In the genomic region with DNA sequence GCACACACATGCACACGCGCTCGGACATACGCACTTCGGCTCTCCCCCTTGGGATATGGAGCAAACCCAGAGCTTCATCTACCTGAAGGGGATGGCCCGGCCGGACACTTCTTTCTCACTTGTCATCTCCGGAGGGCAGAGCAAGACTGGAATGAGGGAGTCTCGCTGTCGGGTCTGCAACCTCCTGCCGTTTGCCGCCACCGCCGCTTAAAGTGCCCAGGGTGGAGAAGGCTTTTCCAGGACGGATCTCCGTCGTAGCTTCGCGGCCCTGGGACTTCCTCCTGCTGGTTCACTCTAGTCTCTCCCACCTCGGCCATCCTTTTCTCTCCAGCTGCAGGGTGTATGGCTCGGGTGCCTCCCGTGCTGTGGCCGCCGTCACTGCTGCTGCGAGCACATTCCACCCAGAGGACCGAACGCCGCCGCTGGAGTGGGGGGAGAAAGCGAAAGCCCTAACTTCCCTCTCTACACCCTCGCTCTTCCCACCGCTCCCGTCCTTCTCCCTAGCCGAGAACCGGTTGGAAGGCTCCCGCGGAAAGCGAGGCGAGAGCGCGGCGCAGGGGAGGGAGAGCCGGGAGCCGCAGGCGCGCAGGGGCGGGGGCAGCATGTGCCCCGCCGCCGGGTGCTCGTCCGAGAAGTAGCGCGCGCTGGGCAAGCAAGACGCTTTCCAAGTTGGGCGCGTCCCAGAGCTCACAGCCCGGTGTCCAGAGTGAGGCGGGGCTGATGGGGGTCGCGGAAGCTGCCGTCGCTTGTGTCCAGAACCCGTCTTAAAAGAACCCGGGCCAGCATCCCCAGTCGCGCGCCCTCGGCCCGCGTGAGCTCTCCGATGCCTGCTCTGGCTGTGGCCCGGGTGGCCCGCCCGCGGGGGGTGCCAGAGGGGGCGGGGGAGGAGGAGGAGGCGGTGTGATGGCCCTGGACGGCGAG, we compare ENCODE assay signal across 7 cellular contexts. TPM values are rescaled to one million over a fixed set of nuclear protein-coding genes. Genes with fewer than 3 reads are reported as not detected.
DNase-seq lines count a peak whose midpoint lies in the region; ATAC-seq and TF ChIP-seq lines count a peak whose summit lies in the region.

A gene with protein sequence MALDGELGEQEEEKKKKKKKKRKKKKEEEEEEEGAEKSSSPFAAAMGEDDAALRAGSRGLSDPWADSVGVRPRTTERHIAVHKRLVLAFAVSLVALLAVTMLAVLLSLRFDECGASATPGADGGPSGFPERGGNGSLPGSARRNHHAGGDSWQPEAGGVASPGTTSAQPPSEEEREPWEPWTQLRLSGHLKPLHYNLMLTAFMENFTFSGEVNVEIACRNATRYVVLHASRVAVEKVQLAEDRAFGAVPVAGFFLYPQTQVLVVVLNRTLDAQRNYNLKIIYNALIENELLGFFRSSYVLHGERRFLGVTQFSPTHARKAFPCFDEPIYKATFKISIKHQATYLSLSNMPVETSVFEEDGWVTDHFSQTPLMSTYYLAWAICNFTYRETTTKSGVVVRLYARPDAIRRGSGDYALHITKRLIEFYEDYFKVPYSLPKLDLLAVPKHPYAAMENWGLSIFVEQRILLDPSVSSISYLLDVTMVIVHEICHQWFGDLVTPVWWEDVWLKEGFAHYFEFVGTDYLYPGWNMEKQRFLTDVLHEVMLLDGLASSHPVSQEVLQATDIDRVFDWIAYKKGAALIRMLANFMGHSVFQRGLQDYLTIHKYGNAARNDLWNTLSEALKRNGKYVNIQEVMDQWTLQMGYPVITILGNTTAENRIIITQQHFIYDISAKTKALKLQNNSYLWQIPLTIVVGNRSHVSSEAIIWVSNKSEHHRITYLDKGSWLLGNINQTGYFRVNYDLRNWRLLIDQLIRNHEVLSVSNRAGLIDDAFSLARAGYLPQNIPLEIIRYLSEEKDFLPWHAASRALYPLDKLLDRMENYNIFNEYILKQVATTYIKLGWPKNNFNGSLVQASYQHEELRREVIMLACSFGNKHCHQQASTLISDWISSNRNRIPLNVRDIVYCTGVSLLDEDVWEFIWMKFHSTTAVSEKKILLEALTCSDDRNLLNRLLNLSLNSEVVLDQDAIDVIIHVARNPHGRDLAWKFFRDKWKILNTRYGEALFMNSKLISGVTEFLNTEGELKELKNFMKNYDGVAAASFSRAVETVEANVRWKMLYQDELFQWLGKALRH (plus strand): TSS at position 630 of the 921 bp plus-strand sequence. CDS start 274 bp downstream, at position 904.

- H3K4me1 ChIP-seq in liver (ENCODE audit: control insufficient read depth in 4 of 4, insufficient read depth in 4 of 4, low read length in 3 of 4) (peaks cover 12 to 33% (median 24%) of the 10 kb centered on the region in 4 donors), subcutaneous abdominal adipose tissue (ENCODE audit: control insufficient read depth in 5 of 5, insufficient read depth in 5 of 5, low read length in 5 of 5) (peaks cover 0 to 51% (median 38%) of the 10 kb centered on the region in 5 donors)

- no peak within 1 kb of the TSS for H3K27ac Mint-ChIP-seq in dendritic cell treated with granulocyte-macrophage colony-stimulating factor and Interleukin-4, amounts not matched to agents 40 ng/mL and 50 ng/mL, for 4 days

- peak; percentile 11 for DNase-seq in GM10248 (ENCODE audit: extremely low spot score)
- peak; percentile 53 for DNase-seq in NCI-H345 (lab: John Stamatoyannopoulos, UW)
- DNase-seq in GM19238 (ENCODE audit: insufficient read length, low spot score): no peak

- no peaks in the 10 kb centered on the region for H3K9me3 Mint-ChIP-seq in dendritic cell treated with granulocyte-macrophage colony-stimulating factor and Interleukin-4, amounts not matched to agents 40 ng/mL and 50 ng/mL, for 4 days

- POLR2A ChIA-PET in GM10248 (lab: Yijun Ruan, JAX): no interaction called here

- H3K4me3 Mint-ChIP-seq in dendritic cell treated with granulocyte-macrophage colony-stimulating factor and Interleukin-4, amounts not matched to agents 40 ng/mL and 50 ng/mL, for 4 days: peak within 1 kb of the TSS; percentile 77

- H3K27ac ChIP-seq in liver (ENCODE audit: low read depth in 1 of 2, low read length in 2 of 2) (peak within 1 kb of the TSS; percentile 42 to 43), subcutaneous abdominal adipose tissue (ENCODE audit: low read depth, low read length) (peak within 1 kb of the TSS; percentile 93)

- TF ChIP-seq CTCF in GM10248 (IDR thresholded peaks at IDR 0.05; ENCODE audit: control extremely low read depth, extremely low read depth, low read depth, missing control alignments): no peak
- TF ChIP-seq CTCF in liver (IDR thresholded peaks at IDR 0.05; ENCODE audit: low read depth, low read length, missing input control): no peak

- WGBS in liver: 2% methylated on average over 81 of the region's 81 CpGs

- no peaks in the 10 kb centered on the region for H3K36me3 Mint-ChIP-seq in dendritic cell treated with granulocyte-macrophage colony-stimulating factor and Interleukin-4, amounts not matched to agents 40 ng/mL and 50 ng/mL, for 4 days (ENCODE audit: low read depth)

- ATAC-seq in GM18868 (IDR thresholded peaks at IDR 0.05; ENCODE audit: unreplicated experiment): no peak

- H3K27me3 ChIP-seq in liver (ENCODE audit: control insufficient read depth in 4 of 4, insufficient read depth in 4 of 4, low read length in 3 of 4): peaks cover 0 to 7% (median under 1%) of the 10 kb centered on the region in 4 donors
- peaks cover 0 to 24% (median 7%) of the 10 kb centered on the region in 5 donors for H3K27me3 ChIP-seq in subcutaneous abdominal adipose tissue (ENCODE audit: control insufficient read depth in 5 of 5, insufficient read depth in 4 of 5, low read length in 5 of 5)

- intact Hi-C loops in dendritic cell treated with granulocyte-macrophage colony-stimulating factor and Interleukin-4, amounts not matched to agents 40 ng/mL and 50 ng/mL, for 4 days (cut with micrococcal nuclease): no loop called here

- peak within 1 kb of the TSS; percentile 42 to 75 (median 53) for H3K4me3 ChIP-seq in liver (ENCODE audit: low read depth in 1 of 3, low read length in 3 of 3)
- peak within 1 kb of the TSS; percentile 71 to 99 (median 86) for H3K4me3 ChIP-seq in subcutaneous abdominal adipose tissue (ENCODE audit: low read depth in 1 of 5, low read length in 5 of 5)

- H3K36me3 ChIP-seq in liver (ENCODE audit: control insufficient read depth in 4 of 4, insufficient read depth in 3 of 4, low read depth in 1 of 4, low read length in 3 of 4) (no peaks in the 10 kb centered on the region), subcutaneous abdominal adipose tissue (ENCODE audit: control insufficient read depth in 5 of 5, insufficient read depth in 5 of 5, low read length in 5 of 5) (peaks cover 0 to 6% (median 0%) of the 10 kb centered on the region in 5 donors)

- peak within 1 kb of the TSS in 1 of 2 donors; percentile 12 for H3K9ac ChIP-seq in liver (ENCODE audit: low read depth in 1 of 2, low read length in 2 of 2)
- peak within 1 kb of the TSS; percentile 56 to 93 (median 81) for H3K9ac ChIP-seq in subcutaneous abdominal adipose tissue (ENCODE audit: low read length in 5 of 5)

- CTCF ChIA-PET in GM10248 (lab: Yijun Ruan, JAX): no interaction called here

- H3K9me3 ChIP-seq in liver (ENCODE audit: control insufficient read depth in 4 of 4, low read length in 3 of 4) (no peaks in the 10 kb centered on the region), subcutaneous abdominal adipose tissue (ENCODE audit: control insufficient read depth in 5 of 5, low read length in 5 of 5) (no peaks in the 10 kb centered on the region)

- no peak for TF ChIP-seq RAD21 in liver (IDR thresholded peaks at IDR 0.05)

- peaks cover 59% of the 10 kb centered on the region for H3K27me3 Mint-ChIP-seq in dendritic cell treated with granulocyte-macrophage colony-stimulating factor and Interleukin-4, amounts not matched to agents 40 ng/mL and 50 ng/mL, for 4 days

- peaks cover 35% of the 10 kb centered on the region for H3K4me1 Mint-ChIP-seq in dendritic cell treated with granulocyte-macrophage colony-stimulating factor and Interleukin-4, amounts not matched to agents 40 ng/mL and 50 ng/mL, for 4 days (ENCODE audit: low read depth)

TF ChIP-seq in liver, 16 proteins besides CTCF, POLR2A, EP300 and RAD21 (continues in another document):
- TF ChIP-seq, protein P1, sequence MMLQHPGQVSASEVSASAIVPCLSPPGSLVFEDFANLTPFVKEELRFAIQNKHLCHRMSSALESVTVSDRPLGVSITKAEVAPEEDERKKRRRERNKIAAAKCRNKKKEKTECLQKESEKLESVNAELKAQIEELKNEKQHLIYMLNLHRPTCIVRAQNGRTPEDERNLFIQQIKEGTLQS (IDR thresholded peaks at IDR 0.05): no peak
- TF ChIP-seq HNF4G (IDR thresholded peaks at IDR 0.05): no peak
- no peak for TF ChIP-seq NR2F2 (IDR thresholded peaks at IDR 0.05)
- no peak for TF ChIP-seq TAF1 (conservative IDR thresholded peaks at IDR 0.05)
- TF ChIP-seq, protein P2, sequence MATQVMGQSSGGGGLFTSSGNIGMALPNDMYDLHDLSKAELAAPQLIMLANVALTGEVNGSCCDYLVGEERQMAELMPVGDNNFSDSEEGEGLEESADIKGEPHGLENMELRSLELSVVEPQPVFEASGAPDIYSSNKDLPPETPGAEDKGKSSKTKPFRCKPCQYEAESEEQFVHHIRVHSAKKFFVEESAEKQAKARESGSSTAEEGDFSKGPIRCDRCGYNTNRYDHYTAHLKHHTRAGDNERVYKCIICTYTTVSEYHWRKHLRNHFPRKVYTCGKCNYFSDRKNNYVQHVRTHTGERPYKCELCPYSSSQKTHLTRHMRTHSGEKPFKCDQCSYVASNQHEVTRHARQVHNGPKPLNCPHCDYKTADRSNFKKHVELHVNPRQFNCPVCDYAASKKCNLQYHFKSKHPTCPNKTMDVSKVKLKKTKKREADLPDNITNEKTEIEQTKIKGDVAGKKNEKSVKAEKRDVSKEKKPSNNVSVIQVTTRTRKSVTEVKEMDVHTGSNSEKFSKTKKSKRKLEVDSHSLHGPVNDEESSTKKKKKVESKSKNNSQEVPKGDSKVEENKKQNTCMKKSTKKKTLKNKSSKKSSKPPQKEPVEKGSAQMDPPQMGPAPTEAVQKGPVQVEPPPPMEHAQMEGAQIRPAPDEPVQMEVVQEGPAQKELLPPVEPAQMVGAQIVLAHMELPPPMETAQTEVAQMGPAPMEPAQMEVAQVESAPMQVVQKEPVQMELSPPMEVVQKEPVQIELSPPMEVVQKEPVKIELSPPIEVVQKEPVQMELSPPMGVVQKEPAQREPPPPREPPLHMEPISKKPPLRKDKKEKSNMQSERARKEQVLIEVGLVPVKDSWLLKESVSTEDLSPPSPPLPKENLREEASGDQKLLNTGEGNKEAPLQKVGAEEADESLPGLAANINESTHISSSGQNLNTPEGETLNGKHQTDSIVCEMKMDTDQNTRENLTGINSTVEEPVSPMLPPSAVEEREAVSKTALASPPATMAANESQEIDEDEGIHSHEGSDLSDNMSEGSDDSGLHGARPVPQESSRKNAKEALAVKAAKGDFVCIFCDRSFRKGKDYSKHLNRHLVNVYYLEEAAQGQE (IDR thresholded peaks at IDR 0.05): no peak
- no peak for TF ChIP-seq EGR1 (IDR thresholded peaks at IDR 0.05; ENCODE audit: low read depth in 2 of 2)

RNA-seq across cellular contexts. Expression of the gene that starts here (rescaled TPM):
- under 1 TPM; 0.14 to 0.17 TPM for total RNA-seq in liver
- under 1 TPM in 1 of 2 donors, not detected in 1; 0.05 TPM for polyA plus RNA-seq in liver
